Comparison of ENCODE assay signal across 8 cellular contexts in genomic region chr14:64891839-64892375, GRCh38. TPM values are rescaled to one million over a fixed set of nuclear protein-coding genes. Genes with fewer than 3 reads are reported as not detected.
DNase-seq lines count a peak whose midpoint lies in the region; ATAC-seq lines count a peak whose summit lies in the region.

No MANE protein-coding gene starts in this region.

- no peaks in the 10 kb centered on the region for H3K36me3 ChIP-seq in GM23248 (ENCODE audit: low read depth)
- no peaks in the 10 kb centered on the region for H3K36me3 ChIP-seq in MG63

- H3F3A ChIP-seq in GM23248 (ENCODE audit: insufficient read depth) = no peaks in the 10 kb centered on the region

- CTCF ChIA-PET in activated CD4-positive, alpha-beta T cell treated with anti-CD3 and anti-CD28 coated beads, Interleukin-2, amount 10 ng/mL, durations not matched to agents 7 days and 5 days (lab: Charles Lee) = interaction anchor here (0.7 to 4.8 kb wide), 25 partner anchors 11 to 241 kb away, joined by 3 to 36 read pairs (median 4); partner anchors contain the start of gene SPTB

- H2AFZ ChIP-seq in GM23248 = no peak overlapping the region

- no peak overlapping the region for H3K4me2 ChIP-seq in GM23248 (ENCODE audit: unreplicated experiment)

- H3K4me1 ChIP-seq in GM23248 (ENCODE audit: insufficient read depth) = no peaks in the 10 kb centered on the region

- no peak overlapping the region for H3K27ac Mint-ChIP-seq in activated CD4-positive, alpha-beta T cell treated with anti-CD3 and anti-CD28 coated beads, Interleukin-2, amount 10 ng/mL, durations not matched to agents 7 days and 5 days

- in situ Hi-C loops in GM23248 (cut with MboI) = no loop called here

- no peaks in the 10 kb centered on the region for H3K36me3 Mint-ChIP-seq in activated CD4-positive, alpha-beta T cell treated with anti-CD3 and anti-CD28 coated beads, Interleukin-2, amount 10 ng/mL, durations not matched to agents 7 days and 5 days (ENCODE audit: low read depth)

- H3K9me3 ChIP-seq in GM23248 (ENCODE audit: low read depth) (no peaks in the 10 kb centered on the region), MG63 (no peaks in the 10 kb centered on the region)

- H3K27me3 ChIP-seq in GM23248 (replicated peaks; ENCODE audit: insufficient read depth) (peaks cover 34% of the 10 kb centered on the region), MG63 (peaks cover 5% of the 10 kb centered on the region)

- no peaks in the 10 kb centered on the region for H3K79me2 ChIP-seq in GM23248 (ENCODE audit: insufficient read depth)

- peak; percentile 57 for DNase-seq in DMS114 treated with DMSO at 0.1 percent for 48 hours (lab: John Stamatoyannopoulos, UW; ENCODE audit: unreplicated experiment)
- peak; percentile 82 for DNase-seq in GM23248
- DNase-seq in NCI-H2171 (lab: John Stamatoyannopoulos, UW) = peak; percentile 76
- peak; percentile 70 for DNase-seq in activated CD4-positive, alpha-beta T cell treated with anti-CD3 and anti-CD28 coated beads, Interleukin-2, amount 10 ng/mL, durations not matched to agents 7 days and 5 days
- peak; percentile 24 for DNase-seq in germinal center (ENCODE audit: low spot score)
- DNase-seq in retina = peak; percentile 36
- no peak for DNase-seq in MG63

- no peaks in the 10 kb centered on the region for H3K9me2 ChIP-seq in GM23248 (ENCODE audit: insufficient read depth)

- H3K9me3 Mint-ChIP-seq in activated CD4-positive, alpha-beta T cell treated with anti-CD3 and anti-CD28 coated beads, Interleukin-2, amount 10 ng/mL, durations not matched to agents 7 days and 5 days = no peaks in the 10 kb centered on the region

- H3K27ac ChIP-seq in GM23248 = no peak overlapping the region

- H3K4me3 ChIP-seq in GM23248 = no peak overlapping the region
- H3K4me3 ChIP-seq in MG63 = no peak overlapping the region

- H4K20me1 ChIP-seq in GM23248 (ENCODE audit: insufficient read depth) = no peaks in the 10 kb centered on the region

- peaks cover 29% of the 10 kb centered on the region for H3K27me3 Mint-ChIP-seq in activated CD4-positive, alpha-beta T cell treated with anti-CD3 and anti-CD28 coated beads, Interleukin-2, amount 10 ng/mL, durations not matched to agents 7 days and 5 days

- H3K9ac ChIP-seq in GM23248 = no peak overlapping the region

- ATAC-seq in HG02571 (IDR thresholded peaks at IDR 0.05; ENCODE audit: unreplicated experiment) = no peak

- H3K4me3 Mint-ChIP-seq in activated CD4-positive, alpha-beta T cell treated with anti-CD3 and anti-CD28 coated beads, Interleukin-2, amount 10 ng/mL, durations not matched to agents 7 days and 5 days = no peak overlapping the region

- POLR2A ChIA-PET in activated CD4-positive, alpha-beta T cell treated with anti-CD3 and anti-CD28 coated beads, Interleukin-2, amount 10 ng/mL, durations not matched to agents 7 days and 5 days (lab: Charles Lee) = interaction anchor here (0.5 to 0.6 kb wide), 2 partner anchors 9 to 15 kb away, joined by 3 to 4 read pairs; no protein-coding TSS in a partner anchor

- 46 to 52% methylated on average over 2 of the region's 2 CpGs for WGBS in GM23248 (ENCODE audit: low coverage in 1 of 2, low lambda C conversion rate in 2 of 2, missing lambda C conversion rate in 2 of 2), 2 experiments

- no peaks in the 10 kb centered on the region for H3K4me1 Mint-ChIP-seq in activated CD4-positive, alpha-beta T cell treated with anti-CD3 and anti-CD28 coated beads, Interleukin-2, amount 10 ng/mL, durations not matched to agents 7 days and 5 days

RNA-seq across cellular contexts. Expression of gene SPTB, which starts 12.2 kb away (rescaled TPM):
- 0.11 and 0.51 TPM in 2 replicates for total RNA-seq in GM23248 (2014; rRNA removed; shearing (Covaris generic))
- 0.06 TPM in 1 of 2 replicates, not detected in the other for polyA plus RNA-seq in GM23248 (2016; fragmentation: Nextera tagmentation; extraction: Ambion mirVana)
- total RNA-seq in activated CD4-positive, alpha-beta T cell treated with anti-CD3 and anti-CD28 coated beads, Interleukin-2, amount 10 ng/mL, durations not matched to agents 7 days and 5 days = not detected
- 0.13 TPM in 1 of 2 replicates, not detected in the other for total RNA-seq in MG63 (2014; rRNA removed; shearing (Covaris generic); ENCODE audit: low replicate concordance)

RNA-seq across cellular contexts. Expression of gene CHURC1, which starts 22.3 kb away (rescaled TPM):
- total RNA-seq in GM23248 (2014; rRNA removed; shearing (Covaris generic)) = 69.1 and 74.5 TPM in 2 replicates
- polyA plus RNA-seq in GM23248 (2016; fragmentation: Nextera tagmentation; extraction: Ambion mirVana) = 152 and 162 TPM in 2 replicates
- total RNA-seq in activated CD4-positive, alpha-beta T cell treated with anti-CD3 and anti-CD28 coated beads, Interleukin-2, amount 10 ng/mL, durations not matched to agents 7 days and 5 days = 10 to 100 TPM; 65.2 to 82.9 TPM
- total RNA-seq in MG63 (2014; rRNA removed; shearing (Covaris generic); ENCODE audit: low replicate concordance) = 12.3 and 15.7 TPM in 2 replicates

RNA-seq across cellular contexts. Expression of gene GPX2, which starts 50.6 kb away (rescaled TPM):
- not detected in 2 replicates for total RNA-seq in GM23248 (2014; rRNA removed; shearing (Covaris generic))
- not detected in 2 replicates for polyA plus RNA-seq in GM23248 (2016; fragmentation: Nextera tagmentation; extraction: Ambion mirVana)
- total RNA-seq in activated CD4-positive, alpha-beta T cell treated with anti-CD3 and anti-CD28 coated beads, Interleukin-2, amount 10 ng/mL, durations not matched to agents 7 days and 5 days = not detected
- total RNA-seq in MG63 (2014; rRNA removed; shearing (Covaris generic); ENCODE audit: low replicate concordance) = not detected in 2 replicates
